ENCODE assay signal across 21 cellular contexts in the genomic region with DNA sequence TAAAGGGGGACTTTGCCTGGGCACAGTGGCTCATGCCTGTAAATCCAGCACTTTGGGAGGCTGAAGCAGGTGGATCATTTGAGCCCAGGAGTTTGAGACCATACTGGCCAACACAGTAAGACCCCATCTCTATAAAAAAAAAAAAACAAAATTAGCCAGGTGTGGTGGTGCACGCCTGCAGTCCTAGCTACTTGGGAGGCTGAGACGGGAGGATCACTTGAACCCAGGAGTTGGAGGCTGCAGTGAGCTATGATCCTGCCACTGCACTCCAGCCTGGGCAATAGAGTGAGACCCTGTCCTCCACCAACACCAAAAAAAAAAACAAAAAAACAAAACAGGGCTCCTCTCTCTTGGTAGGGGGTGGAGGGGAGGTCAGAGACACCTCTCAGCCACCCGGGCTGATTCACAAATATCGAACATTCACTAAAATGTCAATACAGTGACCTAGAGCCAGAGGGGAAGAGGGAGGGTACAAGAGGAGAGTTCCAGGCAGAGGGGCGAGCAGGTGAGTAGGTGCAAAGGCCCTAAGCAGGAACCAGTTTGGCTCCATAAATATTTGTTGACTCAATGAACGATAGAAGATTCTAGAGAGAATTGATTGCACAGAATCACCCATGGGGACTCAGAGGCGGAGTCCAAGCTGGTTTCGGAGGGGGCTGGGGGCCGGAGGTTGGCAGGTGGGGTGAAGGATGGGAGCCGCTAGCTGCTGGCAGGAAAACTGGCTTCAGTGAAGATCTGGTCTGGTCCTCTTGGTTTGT. TPM values are rescaled to one million over a fixed set of nuclear protein-coding genes. Genes with fewer than 3 reads are reported as not detected.
A peak's percentile ranks its signal among the peaks of the same experiment; 100 is the strongest.
DNase-seq lines count a peak whose midpoint lies in the region; ATAC-seq and TF ChIP-seq lines count a peak whose summit lies in the region.
"Had no signal": no experiment of that assay in that cellular context is flagged by ENCODE, and none has a peak within 500 bp of the region (broad histone marks: within the 10 kb centered on the region; RNA-seq: fewer than 3 reads in every experiment).

No MANE protein-coding gene starts in this region.

- no peak overlapping the region for H2AFZ ChIP-seq in osteoblast (ENCODE audit: low read length)

- H3K4me1 Mint-ChIP-seq in T-helper 17 cell (peaks cover 14% of the 10 kb centered on the region), glutamatergic neuron (ENCODE audit: low read depth, unreplicated experiment) (no peaks in the 10 kb centered on the region)

- no peaks in the 10 kb centered on the region for H3K4me1 ChIP-seq in osteoblast (ENCODE audit: insufficient read depth, low read length)

- H4K20me1 ChIP-seq in osteoblast (ENCODE audit: insufficient read depth, low read length) = no peaks in the 10 kb centered on the region

- DNase-seq in GM13976 (ENCODE audit: low spot score) (peak; percentile 25), T-helper 17 cell (no peak), glutamatergic neuron (no peak), osteoblast (ENCODE audit: insufficient read length, low spot score, missing footprints) (peak; percentile 29), NOMO-1 (lab: John Stamatoyannopoulos, UW; ENCODE audit: unreplicated experiment in 2 of 2) (no peak)
- no peak for DNase-seq in activated CD4-positive, alpha-beta T cell treated with anti-CD3 and anti-CD28 coated beads for 4 hours
- DNase-seq: C1 segment of cervical spinal cord, COR-L47, NCI-H1092 treated with DMSO at 0.1 percent for 48 hours, NCI-H187, NCI-H2081 treated with DMSO at 0.1 percent for 48 hours, NCI-H524 treated with DMSO at 0.1 percent for 48 hours, Right ventricle myocardium superior had no signal

- H3K36me3 Mint-ChIP-seq in T-helper 17 cell (ENCODE audit: low read depth) = no peaks in the 10 kb centered on the region
- no peaks in the 10 kb centered on the region for H3K36me3 Mint-ChIP-seq in glutamatergic neuron (ENCODE audit: unreplicated experiment)
- H3K36me3 Mint-ChIP-seq: CD4-positive, alpha-beta memory T cell; IgD-negative memory B cell had no signal

- H3K79me2 ChIP-seq in osteoblast (ENCODE audit: insufficient read depth, low read length) = no peaks in the 10 kb centered on the region

- H3K27ac Mint-ChIP-seq in T-helper 17 cell (peak overlapping the region; percentile 49), glutamatergic neuron (ENCODE audit: unreplicated experiment) (peak overlapping the region; percentile 22)
- H3K27ac Mint-ChIP-seq: H9, HFFc6, IgD-negative memory B cell had no signal

- in situ Hi-C loops in GM13976 (cut with MboI; ENCODE audit: low sequenced_read_pairs, unreplicated experiment) = no loop called here

- no peak overlapping the region for H3K27ac ChIP-seq in osteoblast (ENCODE audit: low read depth, low read length)

- peaks cover 12% of the 10 kb centered on the region for H3K27me3 Mint-ChIP-seq in T-helper 17 cell
- H3K27me3 Mint-ChIP-seq in glutamatergic neuron (ENCODE audit: unreplicated experiment) = peaks cover 6% of the 10 kb centered on the region

- H3K9me3 ChIP-seq in T-helper 17 cell (ENCODE audit: control insufficient read depth, low read length, poor library complexity, severe bottlenecking) (no peaks in the 10 kb centered on the region), osteoblast (ENCODE audit: low read depth, low read length) (no peaks in the 10 kb centered on the region)
- H3K9me3 ChIP-seq: A549 had no signal

- H3K36me3 ChIP-seq in osteoblast (ENCODE audit: insufficient read depth, low read length) = no peaks in the 10 kb centered on the region

- no peak overlapping the region for H3K4me3 ChIP-seq in osteoblast (ENCODE audit: insufficient read depth, low read length)
- H3K4me3 ChIP-seq: A549 had no signal

- H3K27me3 ChIP-seq in osteoblast (ENCODE audit: insufficient read depth, low read length) = no peaks in the 10 kb centered on the region

- H3K4me3 Mint-ChIP-seq in T-helper 17 cell (no peak overlapping the region), glutamatergic neuron (ENCODE audit: unreplicated experiment) (no peak overlapping the region)
- H3K4me3 Mint-ChIP-seq: HFFc6, IgD-negative memory B cell had no signal

- H3K4me2 ChIP-seq in osteoblast (ENCODE audit: insufficient read depth, low read length) = no peak overlapping the region
- H3K4me2 ChIP-seq: A549 had no signal

- no peak for ATAC-seq in T-helper 17 cell
- no peak for ATAC-seq in HG03135 (IDR thresholded peaks at IDR 0.05; ENCODE audit: unreplicated experiment)

- H3K9me3 Mint-ChIP-seq in glutamatergic neuron (ENCODE audit: unreplicated experiment) = peaks cover 6% of the 10 kb centered on the region
- H3K9me3 Mint-ChIP-seq: H9, HFFc6, IgD-negative memory B cell had no signal

- TF ChIP-seq CTCF in GM13976 (IDR thresholded peaks at IDR 0.05; ENCODE audit: borderline replicate concordance, control extremely low read depth, extremely low read depth, insufficient read depth, missing control alignments) (no peak), glutamatergic neuron (IDR thresholded peaks at IDR 0.05; ENCODE audit: partially characterized antibody, unreplicated experiment) (no peak), osteoblast (IDR thresholded peaks at IDR 0.05; ENCODE audit: extremely low read depth, low read depth, low read length) (no peak)

RNA-seq across cellular contexts. Expression of gene CREB3L3, which starts 1.0 kb away (rescaled TPM):
- total RNA-seq in T-helper 17 cell (under 1 TPM in 1 of 2 donors, not detected in 1; 0.82 TPM), glutamatergic neuron (ENCODE audit: unreplicated experiment) (not detected), osteoblast (not detected in 2 replicates)
- total RNA-seq: CD4-positive, alpha-beta memory T cell; HFFc6; Right ventricle myocardium superior; SK-MEL-5; T-helper 1 cell treated with Interleukin-12 subunit alpha and Interleukin-12 subunit beta and Interleukin-4 antibody, amounts not matched to agents 30 ng/mL and 1 ng/mL, for 36 hours had no signal

RNA-seq across cellular contexts. Expression of gene MAP2K2, which starts 28.5 kb away (rescaled TPM):
- total RNA-seq in T-helper 17 cell (10 to 100 TPM; 94.3 to 94.6 TPM), glutamatergic neuron (ENCODE audit: unreplicated experiment) (148 TPM), osteoblast (221 and 233 TPM in 2 replicates)

RNA-seq across cellular contexts. Expression of gene SIRT6, which starts 29.9 kb away (rescaled TPM):
- total RNA-seq in T-helper 17 cell = 10 to 100 TPM; 18.5 to 21.8 TPM
- total RNA-seq in glutamatergic neuron (ENCODE audit: unreplicated experiment) = 48.3 TPM
- 8.3 and 16.3 TPM in 2 replicates for total RNA-seq in osteoblast

RNA-seq across cellular contexts. Expression of gene ANKRD24, which starts 30.1 kb away (rescaled TPM):
- under 1 TPM; 0.75 to 0.91 TPM for total RNA-seq in T-helper 17 cell
- total RNA-seq in glutamatergic neuron (ENCODE audit: unreplicated experiment) = 6.1 TPM
- total RNA-seq in osteoblast = 0.29 and 0.72 TPM in 2 replicates

Comparison
In these comparisons a context has a peak if more than half of its experiments do, and no peak if none do; other contexts are left out.
1. DNase-seq: peak in GM13976 (single experiment) and osteoblast (single experiment); none in T-helper 17 cell (0 of 3), glutamatergic neuron (single experiment), activated CD4-positive, alpha-beta T cell treated with anti-CD3 and anti-CD28 coated beads for 4 hours (0 of 2) and NOMO-1 (0 of 2).